ENCODE assay signal across 2 cellular contexts in the genomic region with DNA sequence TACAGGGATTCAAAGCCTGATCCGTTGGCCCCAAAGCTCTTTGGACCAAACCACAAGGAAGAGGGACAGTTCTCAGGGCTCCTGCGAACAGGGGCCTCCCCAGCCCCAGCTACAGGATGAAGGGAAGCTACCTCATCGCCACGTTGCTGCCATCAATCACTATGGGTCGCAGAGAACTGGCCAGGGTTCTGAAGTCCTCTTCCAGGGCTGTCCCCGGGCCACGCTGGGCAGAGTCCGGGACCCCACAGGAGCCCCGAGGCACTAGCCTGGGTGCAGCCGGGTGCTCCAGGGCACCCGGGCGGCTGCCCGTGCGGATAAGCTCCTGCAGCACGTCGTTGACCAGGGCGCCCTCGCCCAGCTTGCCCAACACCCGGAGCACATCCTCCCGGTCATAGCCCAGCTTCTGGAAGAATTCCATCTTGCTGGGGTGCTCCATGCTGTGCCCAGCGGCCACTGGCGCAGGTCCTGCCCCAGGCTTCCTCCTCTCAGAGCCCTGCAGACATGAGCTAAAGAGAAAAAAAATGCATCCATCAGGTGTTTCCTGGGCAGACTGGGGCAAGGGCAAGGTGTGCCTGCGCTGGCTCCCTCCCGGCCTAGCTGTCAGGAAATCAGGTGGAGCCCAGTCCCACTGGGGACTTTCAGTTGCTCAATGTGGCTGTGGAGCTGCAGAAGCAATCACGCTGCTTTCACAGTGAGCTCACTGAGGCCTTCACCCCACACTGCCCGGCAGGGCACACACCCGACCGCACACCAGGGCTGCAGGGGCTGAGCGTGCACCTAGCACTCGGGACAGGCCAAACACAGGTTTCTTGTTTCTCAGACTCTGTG.
TF ChIP-seq lines count a peak whose summit lies in the region.

No MANE protein-coding gene starts in this region.

TF ChIP-seq in A549, 52 proteins besides CTCF, POLR2A, EP300 and RAD21:
- TF ChIP-seq SREBF2 (IDR thresholded peaks at IDR 0.05), result no peak
- TF ChIP-seq, protein P1, sequence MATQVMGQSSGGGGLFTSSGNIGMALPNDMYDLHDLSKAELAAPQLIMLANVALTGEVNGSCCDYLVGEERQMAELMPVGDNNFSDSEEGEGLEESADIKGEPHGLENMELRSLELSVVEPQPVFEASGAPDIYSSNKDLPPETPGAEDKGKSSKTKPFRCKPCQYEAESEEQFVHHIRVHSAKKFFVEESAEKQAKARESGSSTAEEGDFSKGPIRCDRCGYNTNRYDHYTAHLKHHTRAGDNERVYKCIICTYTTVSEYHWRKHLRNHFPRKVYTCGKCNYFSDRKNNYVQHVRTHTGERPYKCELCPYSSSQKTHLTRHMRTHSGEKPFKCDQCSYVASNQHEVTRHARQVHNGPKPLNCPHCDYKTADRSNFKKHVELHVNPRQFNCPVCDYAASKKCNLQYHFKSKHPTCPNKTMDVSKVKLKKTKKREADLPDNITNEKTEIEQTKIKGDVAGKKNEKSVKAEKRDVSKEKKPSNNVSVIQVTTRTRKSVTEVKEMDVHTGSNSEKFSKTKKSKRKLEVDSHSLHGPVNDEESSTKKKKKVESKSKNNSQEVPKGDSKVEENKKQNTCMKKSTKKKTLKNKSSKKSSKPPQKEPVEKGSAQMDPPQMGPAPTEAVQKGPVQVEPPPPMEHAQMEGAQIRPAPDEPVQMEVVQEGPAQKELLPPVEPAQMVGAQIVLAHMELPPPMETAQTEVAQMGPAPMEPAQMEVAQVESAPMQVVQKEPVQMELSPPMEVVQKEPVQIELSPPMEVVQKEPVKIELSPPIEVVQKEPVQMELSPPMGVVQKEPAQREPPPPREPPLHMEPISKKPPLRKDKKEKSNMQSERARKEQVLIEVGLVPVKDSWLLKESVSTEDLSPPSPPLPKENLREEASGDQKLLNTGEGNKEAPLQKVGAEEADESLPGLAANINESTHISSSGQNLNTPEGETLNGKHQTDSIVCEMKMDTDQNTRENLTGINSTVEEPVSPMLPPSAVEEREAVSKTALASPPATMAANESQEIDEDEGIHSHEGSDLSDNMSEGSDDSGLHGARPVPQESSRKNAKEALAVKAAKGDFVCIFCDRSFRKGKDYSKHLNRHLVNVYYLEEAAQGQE (IDR thresholded peaks at IDR 0.05), result peak; percentile 24; the same call in 1 of the 2 replicates
TF ChIP-seq in A549: peak in this region for 1.

TF ChIP-seq in GM12878, 131 proteins besides CTCF, POLR2A, EP300 and RAD21 (continues in another document):
- TF ChIP-seq YBX1 (IDR thresholded peaks at IDR 0.05) (no peak), TAF1 (IDR thresholded peaks at IDR 0.05; ENCODE audit: borderline replicate concordance, low read depth, low read length) (no peak), MEF2B (IDR thresholded peaks at IDR 0.05; ENCODE audit: partially characterized antibody, poor library complexity, severe bottlenecking) (peak; percentile 17), ZNF274 (IDR thresholded peaks at IDR 0.05; ENCODE audit: insufficient read depth, insufficient read length) (no peak), BHLHE40 (IDR thresholded peaks at IDR 0.05; ENCODE audit: borderline replicate concordance in 1 of 2, low read depth in 2 of 2, low read length in 1 of 2) (no peak), MYC (IDR thresholded peaks at IDR 0.05; ENCODE audit: insufficient read depth, insufficient read length, insufficient replicate concordance, low read length, severe bottlenecking) (no peak), MTA2 (IDR thresholded peaks at IDR 0.05; ENCODE audit: low read depth) (no peak), POLR2AphosphoS2 (IDR thresholded peaks at IDR 0.05; ENCODE audit: low read depth, low read length) (no peak), PAX5 (IDR thresholded peaks at IDR 0.05; ENCODE audit: borderline replicate concordance, low read depth, low read length) (no peak), IKZF1 (conservative IDR thresholded peaks at IDR 0.05) (0 out of 2 replicates have a peak, but pooled peaks have one; percentile 13), SREBF2 (IDR thresholded peaks at IDR 0.05; ENCODE audit: low read length) (no peak), SIX5 (IDR thresholded peaks at IDR 0.05; ENCODE audit: low read depth, low read length, severe bottlenecking) (no peak), MEF2A (IDR thresholded peaks at IDR 0.05; ENCODE audit: insufficient read depth, low read depth, low read length) (no peak), NR2F1 (conservative IDR thresholded peaks at IDR 0.05) (no peak), ASH2L (IDR thresholded peaks at IDR 0.05; ENCODE audit: borderline replicate concordance, low read depth) (no peak), ZNF24 (IDR thresholded peaks at IDR 0.05) (no peak), ZNF217 (IDR thresholded peaks at IDR 0.05) (no peak), NRF1 (conservative IDR thresholded peaks at IDR 0.05; ENCODE audit: low read depth, low read length) (no peak), TBL1XR1 (IDR thresholded peaks at IDR 0.05; ENCODE audit: low read depth, low read length) (no peak), KDM1A (IDR thresholded peaks at IDR 0.05; ENCODE audit: borderline replicate concordance) (no peak), HDAC6 (IDR thresholded peaks at IDR 0.05; ENCODE audit: unreplicated experiment) (no peak), CREM (IDR thresholded peaks at IDR 0.05; ENCODE audit: low read depth) (0 out of 2 replicates have a peak, but pooled peaks have one; percentile 20), CHD2 (IDR thresholded peaks at IDR 0.05; ENCODE audit: borderline replicate concordance, low read depth, low read length) (no peak), RELA (IDR thresholded peaks at IDR 0.05; ENCODE audit: borderline replicate concordance, partially characterized antibody) (no peak), RAD51 (IDR thresholded peaks at IDR 0.05) (no peak), SUZ12 (IDR thresholded peaks at IDR 0.05; ENCODE audit: unreplicated experiment) (no peak), GATAD2B (conservative IDR thresholded peaks at IDR 0.05; ENCODE audit: low read depth) (no peak)
- TF ChIP-seq, protein P2, sequence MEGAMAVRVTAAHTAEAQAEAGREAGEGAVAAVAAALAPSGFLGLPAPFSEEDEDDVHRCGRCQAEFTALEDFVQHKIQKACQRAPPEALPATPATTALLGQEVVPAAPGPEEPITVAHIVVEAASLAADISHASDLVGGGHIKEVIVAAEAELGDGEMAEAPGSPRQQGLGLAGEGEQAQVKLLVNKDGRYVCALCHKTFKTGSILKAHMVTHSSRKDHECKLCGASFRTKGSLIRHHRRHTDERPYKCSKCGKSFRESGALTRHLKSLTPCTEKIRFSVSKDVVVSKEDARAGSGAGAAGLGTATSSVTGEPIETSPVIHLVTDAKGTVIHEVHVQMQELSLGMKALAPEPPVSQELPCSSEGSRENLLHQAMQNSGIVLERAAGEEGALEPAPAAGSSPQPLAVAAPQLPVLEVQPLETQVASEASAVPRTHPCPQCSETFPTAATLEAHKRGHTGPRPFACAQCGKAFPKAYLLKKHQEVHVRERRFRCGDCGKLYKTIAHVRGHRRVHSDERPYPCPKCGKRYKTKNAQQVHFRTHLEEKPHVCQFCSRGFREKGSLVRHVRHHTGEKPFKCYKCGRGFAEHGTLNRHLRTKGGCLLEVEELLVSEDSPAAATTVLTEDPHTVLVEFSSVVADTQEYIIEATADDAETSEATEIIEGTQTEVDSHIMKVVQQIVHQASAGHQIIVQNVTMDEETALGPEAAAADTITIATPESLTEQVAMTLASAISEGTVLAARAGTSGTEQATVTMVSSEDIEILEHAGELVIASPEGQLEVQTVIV (IDR thresholded peaks at IDR 0.05; ENCODE audit: borderline replicate concordance, partially characterized antibody), result no peak
- TF ChIP-seq, protein P3, sequence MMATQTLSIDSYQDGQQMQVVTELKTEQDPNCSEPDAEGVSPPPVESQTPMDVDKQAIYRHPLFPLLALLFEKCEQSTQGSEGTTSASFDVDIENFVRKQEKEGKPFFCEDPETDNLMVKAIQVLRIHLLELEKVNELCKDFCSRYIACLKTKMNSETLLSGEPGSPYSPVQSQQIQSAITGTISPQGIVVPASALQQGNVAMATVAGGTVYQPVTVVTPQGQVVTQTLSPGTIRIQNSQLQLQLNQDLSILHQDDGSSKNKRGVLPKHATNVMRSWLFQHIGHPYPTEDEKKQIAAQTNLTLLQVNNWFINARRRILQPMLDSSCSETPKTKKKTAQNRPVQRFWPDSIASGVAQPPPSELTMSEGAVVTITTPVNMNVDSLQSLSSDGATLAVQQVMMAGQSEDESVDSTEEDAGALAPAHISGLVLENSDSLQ (IDR thresholded peaks at IDR 0.05), result peak; percentile 62
- TF ChIP-seq, protein P4, sequence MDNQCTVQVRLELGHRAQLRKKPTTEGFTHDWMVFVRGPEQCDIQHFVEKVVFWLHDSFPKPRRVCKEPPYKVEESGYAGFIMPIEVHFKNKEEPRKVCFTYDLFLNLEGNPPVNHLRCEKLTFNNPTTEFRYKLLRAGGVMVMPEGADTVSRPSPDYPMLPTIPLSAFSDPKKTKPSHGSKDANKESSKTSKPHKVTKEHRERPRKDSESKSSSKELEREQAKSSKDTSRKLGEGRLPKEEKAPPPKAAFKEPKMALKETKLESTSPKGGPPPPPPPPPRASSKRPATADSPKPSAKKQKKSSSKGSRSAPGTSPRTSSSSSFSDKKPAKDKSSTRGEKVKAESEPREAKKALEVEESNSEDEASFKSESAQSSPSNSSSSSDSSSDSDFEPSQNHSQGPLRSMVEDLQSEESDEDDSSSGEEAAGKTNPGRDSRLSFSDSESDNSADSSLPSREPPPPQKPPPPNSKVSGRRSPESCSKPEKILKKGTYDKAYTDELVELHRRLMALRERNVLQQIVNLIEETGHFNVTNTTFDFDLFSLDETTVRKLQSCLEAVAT (IDR thresholded peaks at IDR 0.05), result no peak
- TF ChIP-seq, protein P5, sequence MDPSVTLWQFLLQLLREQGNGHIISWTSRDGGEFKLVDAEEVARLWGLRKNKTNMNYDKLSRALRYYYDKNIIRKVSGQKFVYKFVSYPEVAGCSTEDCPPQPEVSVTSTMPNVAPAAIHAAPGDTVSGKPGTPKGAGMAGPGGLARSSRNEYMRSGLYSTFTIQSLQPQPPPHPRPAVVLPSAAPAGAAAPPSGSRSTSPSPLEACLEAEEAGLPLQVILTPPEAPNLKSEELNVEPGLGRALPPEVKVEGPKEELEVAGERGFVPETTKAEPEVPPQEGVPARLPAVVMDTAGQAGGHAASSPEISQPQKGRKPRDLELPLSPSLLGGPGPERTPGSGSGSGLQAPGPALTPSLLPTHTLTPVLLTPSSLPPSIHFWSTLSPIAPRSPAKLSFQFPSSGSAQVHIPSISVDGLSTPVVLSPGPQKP (IDR thresholded peaks at IDR 0.05; ENCODE audit: low read depth, low read length), result no peak
- TF ChIP-seq, protein P6, sequence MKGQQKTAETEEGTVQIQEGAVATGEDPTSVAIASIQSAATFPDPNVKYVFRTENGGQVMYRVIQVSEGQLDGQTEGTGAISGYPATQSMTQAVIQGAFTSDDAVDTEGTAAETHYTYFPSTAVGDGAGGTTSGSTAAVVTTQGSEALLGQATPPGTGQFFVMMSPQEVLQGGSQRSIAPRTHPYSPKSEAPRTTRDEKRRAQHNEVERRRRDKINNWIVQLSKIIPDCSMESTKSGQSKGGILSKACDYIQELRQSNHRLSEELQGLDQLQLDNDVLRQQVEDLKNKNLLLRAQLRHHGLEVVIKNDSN (IDR thresholded peaks at IDR 0.05; ENCODE audit: borderline replicate concordance, extremely low read length, insufficient read depth, low read depth, low read length), result no peak
- TF ChIP-seq, protein P1 (IDR thresholded peaks at IDR 0.05; ENCODE audit: low read depth, low read length), result peak; percentile 78
- TF ChIP-seq, protein P7, sequence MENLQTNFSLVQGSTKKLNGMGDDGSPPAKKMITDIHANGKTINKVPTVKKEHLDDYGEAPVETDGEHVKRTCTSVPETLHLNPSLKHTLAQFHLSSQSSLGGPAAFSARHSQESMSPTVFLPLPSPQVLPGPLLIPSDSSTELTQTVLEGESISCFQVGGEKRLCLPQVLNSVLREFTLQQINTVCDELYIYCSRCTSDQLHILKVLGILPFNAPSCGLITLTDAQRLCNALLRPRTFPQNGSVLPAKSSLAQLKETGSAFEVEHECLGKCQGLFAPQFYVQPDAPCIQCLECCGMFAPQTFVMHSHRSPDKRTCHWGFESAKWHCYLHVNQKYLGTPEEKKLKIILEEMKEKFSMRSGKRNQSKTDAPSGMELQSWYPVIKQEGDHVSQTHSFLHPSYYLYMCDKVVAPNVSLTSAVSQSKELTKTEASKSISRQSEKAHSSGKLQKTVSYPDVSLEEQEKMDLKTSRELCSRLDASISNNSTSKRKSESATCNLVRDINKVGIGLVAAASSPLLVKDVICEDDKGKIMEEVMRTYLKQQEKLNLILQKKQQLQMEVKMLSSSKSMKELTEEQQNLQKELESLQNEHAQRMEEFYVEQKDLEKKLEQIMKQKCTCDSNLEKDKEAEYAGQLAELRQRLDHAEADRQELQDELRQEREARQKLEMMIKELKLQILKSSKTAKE (IDR thresholded peaks at IDR 0.05; ENCODE audit: low read depth, poor library complexity, severe bottlenecking), result no peak
- TF ChIP-seq, protein P8, sequence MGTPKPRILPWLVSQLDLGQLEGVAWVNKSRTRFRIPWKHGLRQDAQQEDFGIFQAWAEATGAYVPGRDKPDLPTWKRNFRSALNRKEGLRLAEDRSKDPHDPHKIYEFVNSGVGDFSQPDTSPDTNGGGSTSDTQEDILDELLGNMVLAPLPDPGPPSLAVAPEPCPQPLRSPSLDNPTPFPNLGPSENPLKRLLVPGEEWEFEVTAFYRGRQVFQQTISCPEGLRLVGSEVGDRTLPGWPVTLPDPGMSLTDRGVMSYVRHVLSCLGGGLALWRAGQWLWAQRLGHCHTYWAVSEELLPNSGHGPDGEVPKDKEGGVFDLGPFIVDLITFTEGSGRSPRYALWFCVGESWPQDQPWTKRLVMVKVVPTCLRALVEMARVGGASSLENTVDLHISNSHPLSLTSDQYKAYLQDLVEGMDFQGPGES (IDR thresholded peaks at IDR 0.05), result no peak
